Comparison of ENCODE assay signal across 22 cellular contexts in the genomic region with DNA sequence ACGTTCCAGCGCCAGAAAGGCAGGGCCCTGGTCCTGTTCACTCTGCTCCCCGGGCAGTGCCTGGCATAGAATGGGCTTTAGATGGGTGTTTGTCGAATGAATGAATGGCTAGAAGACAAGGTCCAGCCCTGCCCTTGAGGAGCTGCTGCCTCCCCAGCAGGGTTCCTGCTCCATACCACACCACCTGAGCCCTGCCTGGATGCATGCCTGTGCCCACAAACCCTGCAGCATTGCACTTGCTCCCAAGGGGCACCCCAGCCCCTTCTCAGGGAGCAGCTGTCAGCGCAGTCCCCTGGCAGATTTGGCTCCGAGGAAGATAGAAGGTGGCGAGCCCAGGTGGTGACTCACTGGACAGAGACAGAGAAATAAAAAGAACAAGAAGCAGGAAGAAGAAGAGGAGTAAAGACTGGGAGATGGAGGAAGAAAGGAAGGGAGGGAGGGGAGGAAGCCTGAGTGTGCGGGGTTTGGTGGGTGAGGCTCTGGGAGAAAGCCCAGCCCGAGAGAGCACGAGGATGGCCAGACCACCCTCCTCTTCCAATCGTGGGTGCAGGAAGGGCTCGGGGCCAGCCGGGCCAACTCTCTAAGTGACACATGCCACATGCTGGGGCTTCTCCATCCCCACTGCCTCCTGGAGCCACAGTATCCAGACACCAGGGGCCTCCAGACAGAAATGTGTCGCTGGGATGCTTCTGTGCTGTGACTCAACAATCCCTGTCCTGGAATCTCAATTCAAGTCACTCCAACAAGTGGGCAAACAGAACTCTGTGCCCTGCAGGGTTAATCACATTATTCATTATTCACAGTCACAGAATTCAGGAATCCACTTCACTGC.
DNase-seq lines count a peak whose midpoint lies in the region; ATAC-seq and TF ChIP-seq lines count a peak whose summit lies in the region.
"Had no signal": no experiment of that assay in that cellular context is flagged by ENCODE, and none has a peak within 500 bp of the region (broad histone marks: within the 10 kb centered on the region; RNA-seq: fewer than 3 reads in every experiment).

No MANE protein-coding gene starts in this region.

- H3K4me3 ChIP-seq in BLaER1 (no peak overlapping the region), lower lobe of right lung (no peak overlapping the region), spleen (no peak overlapping the region), testis (no peak overlapping the region)

- peak overlapping the region; percentile 35; the same call in 1 of the 2 replicates for H3K27ac ChIP-seq in BLaER1
- no peak overlapping the region for H3K27ac ChIP-seq in lower lobe of right lung
- no peak overlapping the region for H3K27ac ChIP-seq in spleen
- H3K27ac ChIP-seq in testis, result no peak overlapping the region

- H3K4me1 ChIP-seq in BLaER1, result peaks cover 44% of the 10 kb centered on the region
- H3K4me1 ChIP-seq in lower lobe of right lung, result no peaks in the 10 kb centered on the region
- no peaks in the 10 kb centered on the region for H3K4me1 ChIP-seq in spleen
- no peaks in the 10 kb centered on the region for H3K4me1 ChIP-seq in testis

- H3K36me3 ChIP-seq in BLaER1 (no peaks in the 10 kb centered on the region), lower lobe of right lung (no peaks in the 10 kb centered on the region), spleen (no peaks in the 10 kb centered on the region), testis (ENCODE audit: low read depth, missing control alignments) (no peaks in the 10 kb centered on the region)

- 64 to 79% (median 73%) methylated on average over 11 to 14 of the region's 14 CpGs for WGBS in spleen, 5 donors
- 87 to 90% methylated on average over 14 of the region's 14 CpGs for WGBS in testis, 2 donors

- H3K9ac ChIP-seq in BLaER1, result no peak overlapping the region; the same call in 1 of the 2 replicates
- H3K9ac ChIP-seq: SK-N-SH had no signal

- in situ Hi-C loops in KBM-7 (cut with MboI; ENCODE audit: low pct_unique_long_range_greater_than_20kb, low sequenced_read_pairs), result no loop called here

- intact Hi-C loops in lower lobe of right lung (cut with DNase I), result no loop called here
- intact Hi-C loops in spleen (cut with DNase I; ENCODE audit: low total_unique reads), result no loop called here
- intact Hi-C loops in testis (cut with DNase I; ENCODE audit: low total_unique reads), result no loop called here

- H3K27me3 ChIP-seq in BLaER1 (no peaks in the 10 kb centered on the region), lower lobe of right lung (ENCODE audit: low read depth) (peaks cover 11% of the 10 kb centered on the region), spleen (replicated peaks in 1 of 7) (peaks cover 0 to 59% (median 4%) of the 10 kb centered on the region in 7 donors), testis (no peaks in the 10 kb centered on the region)

- H3K9me3 ChIP-seq in BLaER1 (no peaks in the 10 kb centered on the region), lower lobe of right lung (no peaks in the 10 kb centered on the region), spleen (no peaks in the 10 kb centered on the region), testis (no peaks in the 10 kb centered on the region)
- H3K9me3 ChIP-seq: SK-N-SH had no signal

- TF ChIP-seq CTCF in lower lobe of right lung (IDR thresholded peaks at IDR 0.05), result no peak
- TF ChIP-seq CTCF in spleen (IDR thresholded peaks at IDR 0.05 in 8 of 11, conservative IDR thresholded peaks at IDR 0.05 in 3 of 11), result no peak
- no peak for TF ChIP-seq CTCF in testis (IDR thresholded peaks at IDR 0.05)

- H3K4me2 ChIP-seq in BLaER1, result peak overlapping the region; percentile 96
- H3K4me2 ChIP-seq: SK-N-SH had no signal

- DNase-seq in NCI-H2171 treated with DMSO at 0.1 percent for 48 hours (lab: John Stamatoyannopoulos, UW) (peak; percentile 60), lower lobe of right lung (peak; percentile 24), spleen (peak; percentile 47), KBM-7 (no peak), AML-193 (lab: John Stamatoyannopoulos, UW) (no peak), testis (no peak)
- DNase-seq: C1 segment of cervical spinal cord; Calu3; CD8-positive, alpha-beta T cell; DMS153; GDM1; H7; HFFc6; Kasumi-1; NCI-H1417; NCI-H1930; NCI-H226; NCI-H510A treated with DMSO at 0.1 percent for 48 hours; NCI-H748 treated with DMSO at 0.1 percent for 48 hours; SIG-M5; SK-N-SH had no signal

- ATAC-seq in lower lobe of right lung, result no peak
- ATAC-seq: CD8-positive, alpha-beta T cell had no signal

- peaks cover 15% of the 10 kb centered on the region for H4K20me1 ChIP-seq in BLaER1

- no peak for TF ChIP-seq POLR2A in spleen (IDR thresholded peaks at IDR 0.05)
- no peak for TF ChIP-seq POLR2A in testis (IDR thresholded peaks at IDR 0.05)

Comparison
In these comparisons a context has a peak if more than half of its experiments do, and no peak if none do; other contexts are left out.
1. DNase-seq: peak in NCI-H2171 treated with DMSO at 0.1 percent for 48 hours (single experiment), lower lobe of right lung (single experiment) and spleen (single experiment); none in KBM-7 (single experiment), AML-193 (0 of 2) and testis (single experiment).